Comparison of ENCODE assay signal across 8 cellular contexts in the genomic region with DNA sequence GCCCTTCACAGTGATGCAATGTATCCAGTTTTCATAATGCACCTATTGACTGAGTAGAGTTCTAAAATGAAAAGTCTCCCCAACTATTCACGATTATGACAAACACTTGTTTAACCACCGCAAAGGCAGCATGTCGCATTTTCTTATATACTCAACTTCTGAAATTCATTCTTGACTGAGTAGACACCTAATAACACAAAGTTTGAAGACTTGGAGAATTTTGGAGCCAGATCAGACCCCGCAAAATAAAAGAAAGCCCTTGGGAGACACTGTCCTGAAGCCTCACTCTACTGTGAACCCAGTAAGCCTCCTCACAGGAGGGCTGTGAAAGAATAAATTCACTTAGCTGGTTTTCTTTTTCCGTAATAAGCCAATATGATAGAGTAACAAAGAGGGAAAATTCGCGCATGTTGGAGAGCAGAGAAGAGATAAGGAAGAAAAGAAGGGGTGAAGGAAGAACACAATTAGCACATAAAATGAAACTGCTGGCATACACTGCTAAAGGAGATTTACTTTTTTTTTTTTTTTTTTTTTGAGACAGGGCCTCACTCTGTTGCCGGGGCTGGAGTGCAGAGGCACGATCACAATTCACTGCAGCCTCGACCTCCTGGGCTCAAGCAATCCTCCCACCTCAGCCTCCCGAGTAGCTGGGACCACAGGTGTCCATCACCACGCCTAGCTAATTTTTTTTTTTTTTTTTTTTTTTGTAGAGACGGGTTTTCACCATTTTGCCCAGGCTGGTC. TPM values are rescaled to one million over a fixed set of nuclear protein-coding genes. Genes with fewer than 3 reads are reported as not detected.
DNase-seq lines count a peak whose midpoint lies in the region; ATAC-seq and TF ChIP-seq lines count a peak whose summit lies in the region.

No MANE protein-coding gene starts in this region.

- H3K27ac ChIP-seq in HUES48 (ENCODE audit: low read depth, low read length) = no peak overlapping the region
- peak overlapping the region; percentile 67 to 100 (median 98) for H3K27ac ChIP-seq in dorsolateral prefrontal cortex

- no peak for DNase-seq in BE2C
- no peak for DNase-seq in dorsolateral prefrontal cortex
- no peak for DNase-seq in neural crest cell (ENCODE audit: low read depth, low spot score)
- DNase-seq in activated gamma-delta T cell treated with Interleukin-2 at 50 U/mL for 16 hours = no peak

- peaks cover 16% of the 10 kb centered on the region for H3K27me3 ChIP-seq in BE2C
- H3K27me3 ChIP-seq in HUES48 (ENCODE audit: control insufficient read depth, insufficient read depth, low read length) = peaks cover 68% of the 10 kb centered on the region
- no peaks in the 10 kb centered on the region for H3K27me3 ChIP-seq in dorsolateral prefrontal cortex

- H3K4me1 Mint-ChIP-seq in neural crest cell = peaks cover 34% of the 10 kb centered on the region

- no peak overlapping the region for H3K9ac ChIP-seq in HUES48 (ENCODE audit: low read depth, low read length)

- H3K9me3 ChIP-seq in BE2C (no peaks in the 10 kb centered on the region), HUES48 (ENCODE audit: control insufficient read depth, insufficient read depth, low read length) (no peaks in the 10 kb centered on the region)

- intact Hi-C loops in dorsolateral prefrontal cortex (cut with DNase I) = loop anchor here (10.0 kb wide), 3 partner anchors 53 to 403 kb away; a partner anchor contains a TSS

- ATAC-seq in HG02840 (IDR thresholded peaks at IDR 0.05; ENCODE audit: low FRiP score, unreplicated experiment) (no peak), GM21360 (IDR thresholded peaks at IDR 0.05; ENCODE audit: unreplicated experiment) (no peak), GM18511 (IDR thresholded peaks at IDR 0.05; ENCODE audit: unreplicated experiment) (no peak)

- H3K36me3 Mint-ChIP-seq in neural crest cell (ENCODE audit: low read depth) = no peaks in the 10 kb centered on the region

- H3K4me3 ChIP-seq in BE2C (ENCODE audit: low read depth, low read length) (peak overlapping the region; percentile 68), HUES48 (ENCODE audit: low read depth, low read length) (peak overlapping the region; percentile 77), dorsolateral prefrontal cortex (peak overlapping the region; percentile 25 to 91 (median 80))

- H3K27ac Mint-ChIP-seq in neural crest cell (ENCODE audit: unreplicated experiment) = no peak overlapping the region

- H3K36me3 ChIP-seq in BE2C = no peaks in the 10 kb centered on the region
- no peaks in the 10 kb centered on the region for H3K36me3 ChIP-seq in HUES48 (ENCODE audit: control insufficient read depth, insufficient read depth, low read length)

- TF ChIP-seq CTCF in BE2C (IDR thresholded peaks at IDR 0.05; ENCODE audit: low read depth, low read length) (no peak), dorsolateral prefrontal cortex (IDR thresholded peaks at IDR 0.05 in 54 of 56, conservative IDR thresholded peaks at IDR 0.05 in 2 of 56; ENCODE audit: low read depth in 1 of 56, partially characterized antibody in 56 of 56) (no peak), neural crest cell (conservative IDR thresholded peaks at IDR 0.05) (no peak)

- H3K4me1 ChIP-seq in BE2C (no peaks in the 10 kb centered on the region), HUES48 (ENCODE audit: control insufficient read depth, insufficient read depth, low read length) (peaks cover 8% of the 10 kb centered on the region; the same call in 1 of the 2 replicates)

- no peaks in the 10 kb centered on the region for H3K9me3 Mint-ChIP-seq in neural crest cell

- peak overlapping the region; percentile 83 for H3K4me3 Mint-ChIP-seq in neural crest cell

- peaks cover 8% of the 10 kb centered on the region for H3K27me3 Mint-ChIP-seq in neural crest cell (ENCODE audit: low read depth)

RNA-seq across cellular contexts. Expression of a gene that starts 0.5 kb away (rescaled TPM):
- 5.2 TPM for polyA plus RNA-seq in BE2C (2012; ENCODE audit: insufficient read depth, insufficient read length, low read depth)
- total RNA-seq in dorsolateral prefrontal cortex (10 to 100 TPM; 33.1 to 91.2 (median 49.7) TPM), neural crest cell (15.8 and 16.0 TPM in 2 replicates)

RNA-seq across cellular contexts. Expression of a gene that starts 13.5 kb away (rescaled TPM):
- polyA plus RNA-seq in BE2C (2012; ENCODE audit: insufficient read depth, insufficient read length, low read depth) = 53.2 TPM
- total RNA-seq in dorsolateral prefrontal cortex (10 to 100 TPM; 22.0 to 71.3 (median 38.2) TPM), neural crest cell (50.2 and 50.5 TPM in 2 replicates)
